ENCODE assay signal across 9 cellular contexts in the genomic region with DNA sequence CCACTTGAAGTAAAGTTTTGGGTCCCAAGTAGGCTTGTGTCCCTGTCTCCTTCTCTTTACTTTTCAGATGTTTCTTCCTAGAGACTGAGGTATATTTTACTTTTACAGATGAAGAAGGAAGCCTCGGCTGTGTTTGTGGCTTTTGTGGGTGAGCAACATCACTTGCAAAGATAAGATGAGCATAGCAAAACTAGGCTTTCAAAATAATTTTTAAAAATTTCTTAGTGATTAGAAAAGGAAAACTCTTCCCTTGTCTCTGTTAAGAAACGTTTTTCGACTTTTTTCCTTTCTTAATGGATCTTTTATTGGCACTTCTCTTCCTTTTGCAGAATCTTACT. TPM values are rescaled to one million over a fixed set of nuclear protein-coding genes. Genes with fewer than 3 reads are reported as not detected.
DNase-seq lines count a peak whose midpoint lies in the region; ATAC-seq and TF ChIP-seq lines count a peak whose summit lies in the region.
"Had no signal": no experiment of that assay in that cellular context is flagged by ENCODE, and none has a peak within 500 bp of the region (broad histone marks: within the 10 kb centered on the region; RNA-seq: fewer than 3 reads in every experiment).

No MANE protein-coding gene starts in this region.

- H3K14ac ChIP-seq in mesenchymal stem cell (ENCODE audit: low read length in 2 of 2) = no peak overlapping the region

- H3K9me3 Mint-ChIP-seq in activated CD8-positive, alpha-beta T cell treated with anti-CD3 and anti-CD28 coated beads, Interleukin-2, amount 10 ng/mL, durations not matched to agents 7 days and 5 days (ENCODE audit: insufficient read depth) = no peaks in the 10 kb centered on the region

- ATAC-seq in activated CD8-positive, alpha-beta T cell treated with anti-CD3 and anti-CD28 coated beads, Interleukin-2, amount 10 ng/mL, durations not matched to agents 7 days and 5 days = peak; percentile 27
- no peak for ATAC-seq in GM21786 (IDR thresholded peaks at IDR 0.05; ENCODE audit: unreplicated experiment)
- ATAC-seq: pancreas had no signal

- H2BK120ac ChIP-seq in mesenchymal stem cell (ENCODE audit: low read depth, low read length) = no peak overlapping the region

- H4K91ac ChIP-seq in mesenchymal stem cell (ENCODE audit: low read length) = no peak overlapping the region

- H3K9ac ChIP-seq in mesenchymal stem cell (ENCODE audit: low read length) = peak overlapping the region; percentile 15

- H3K36me3 ChIP-seq in mesenchymal stem cell (ENCODE audit: control insufficient read depth in 1 of 2, insufficient read depth in 2 of 2, low read depth in 1 of 2, low read length in 2 of 2) = peaks cover 3 to 13% of the 10 kb centered on the region in 2 experiments
- H3K36me3 ChIP-seq in HAP-1 (replicated peaks) = no peaks in the 10 kb centered on the region
- H3K36me3 ChIP-seq: pancreas had no signal

- POLR2A ChIA-PET in AG04449 (lab: Yijun Ruan, JAX) (interaction anchor here (0.6 to 0.7 kb wide), 2 partner anchors 10 to 1716 kb away, joined by 4 read pairs; no protein-coding TSS in a partner anchor), GM10248 (lab: Yijun Ruan, JAX) (no interaction called here)
- POLR2A ChIA-PET in activated CD8-positive, alpha-beta T cell treated with anti-CD3 and anti-CD28 coated beads, Interleukin-2, amount 10 ng/mL, durations not matched to agents 7 days and 5 days (lab: Charles Lee) = interaction anchor here (1.4 to 1.6 kb wide), 2 partner anchors 9 to 11 kb away, joined by 4 to 5 read pairs; no protein-coding TSS in a partner anchor

- H3K4me2 ChIP-seq in mesenchymal stem cell (ENCODE audit: low read length, poor library complexity, severe bottlenecking) = peak overlapping the region; percentile 26

- no peaks in the 10 kb centered on the region for H3K27me3 Mint-ChIP-seq in activated CD8-positive, alpha-beta T cell treated with anti-CD3 and anti-CD28 coated beads, Interleukin-2, amount 10 ng/mL, durations not matched to agents 7 days and 5 days (ENCODE audit: low read depth)

- H2BK15ac ChIP-seq in mesenchymal stem cell (ENCODE audit: low read depth, poor library complexity, severe bottlenecking) = no peak overlapping the region

- no peak overlapping the region for H2AK5ac ChIP-seq in mesenchymal stem cell (ENCODE audit: low read length, severe bottlenecking)

- H3K36me3 Mint-ChIP-seq in activated CD8-positive, alpha-beta T cell treated with anti-CD3 and anti-CD28 coated beads, Interleukin-2, amount 10 ng/mL, durations not matched to agents 7 days and 5 days (ENCODE audit: low read depth) = peaks cover 63% of the 10 kb centered on the region

- H3K27ac ChIP-seq in mesenchymal stem cell (ENCODE audit: low read length, poor library complexity, severe bottlenecking) (peak overlapping the region; percentile 82), substantia nigra (ENCODE audit: low read depth, low read length, poor library complexity, severe bottlenecking) (no peak overlapping the region)

- H2BK5ac ChIP-seq in mesenchymal stem cell (ENCODE audit: low read depth, low read length, poor library complexity, severe bottlenecking) = no peak overlapping the region

- no peaks in the 10 kb centered on the region for H3K79me1 ChIP-seq in mesenchymal stem cell (replicated peaks; ENCODE audit: low read length, poor library complexity, severe bottlenecking)

- TF ChIP-seq CTCF in AG04449 (IDR thresholded peaks at IDR 0.05; ENCODE audit: insufficient read depth, low read length, missing control alignments) (no peak), HFF-Myc (IDR thresholded peaks at IDR 0.05; ENCODE audit: low read depth, low read length, missing control alignments) (no peak), GM10248 (IDR thresholded peaks at IDR 0.05; ENCODE audit: control extremely low read depth, extremely low read depth, low read depth, missing control alignments) (no peak)

- DNase-seq in AG04449 (ENCODE audit: low read depth, low spot score) (no peak), HFF-Myc (ENCODE audit: extremely low read depth, low read depth) (no peak), mesenchymal stem cell (no peak), GM10248 (ENCODE audit: extremely low spot score) (no peak), substantia nigra (lab: John Stamatoyannopoulos, UW) (no peak), HAP-1 (ENCODE audit: low spot score in 2 of 2) (no peak)
- DNase-seq in activated CD8-positive, alpha-beta T cell treated with anti-CD3 and anti-CD28 coated beads, Interleukin-2, amount 10 ng/mL, durations not matched to agents 7 days and 5 days = peak; percentile 70
- DNase-seq: pancreas had no signal

- no peak overlapping the region for H3K23ac ChIP-seq in mesenchymal stem cell (ENCODE audit: low read length in 2 of 2)

- no peak overlapping the region for H2BK12ac ChIP-seq in mesenchymal stem cell (ENCODE audit: low read length in 2 of 2)

- CTCF ChIA-PET in AG04449 (lab: Yijun Ruan, JAX) (interaction anchor here (0.9 to 3.0 kb wide), 6 partner anchors 8 to 232 kb away, joined by 3 to 13 read pairs (median 3); no protein-coding TSS in a partner anchor), GM10248 (lab: Yijun Ruan, JAX) (interaction anchor here (0.9 to 8.3 kb wide), 4 partner anchors 8 to 61 kb away, joined by 3 to 44 read pairs (median 6); no protein-coding TSS in a partner anchor)
- CTCF ChIA-PET in activated CD8-positive, alpha-beta T cell treated with anti-CD3 and anti-CD28 coated beads, Interleukin-2, amount 10 ng/mL, durations not matched to agents 7 days and 5 days (lab: Charles Lee) = interaction anchor here (1.0 to 10.9 kb wide), 8 partner anchors 15 to 71 kb away, joined by 3 to 158 read pairs (median 5); no protein-coding TSS in a partner anchor

- H3K9me3 ChIP-seq in mesenchymal stem cell (ENCODE audit: control insufficient read depth, low read length) (no peaks in the 10 kb centered on the region), HAP-1 (no peaks in the 10 kb centered on the region)
- H3K9me3 ChIP-seq: pancreas had no signal

- H3K4me1 ChIP-seq in mesenchymal stem cell (ENCODE audit: control insufficient read depth, insufficient read depth, low read depth, low read length) = peaks cover 18% of the 10 kb centered on the region
- peaks cover 52% of the 10 kb centered on the region for H3K4me1 ChIP-seq in HAP-1

- H3K4me3 Mint-ChIP-seq in activated CD8-positive, alpha-beta T cell treated with anti-CD3 and anti-CD28 coated beads, Interleukin-2, amount 10 ng/mL, durations not matched to agents 7 days and 5 days = peak overlapping the region; percentile 75

- H3K27ac Mint-ChIP-seq in activated CD8-positive, alpha-beta T cell treated with anti-CD3 and anti-CD28 coated beads, Interleukin-2, amount 10 ng/mL, durations not matched to agents 7 days and 5 days = peak overlapping the region; percentile 90

- peaks cover 94% of the 10 kb centered on the region for H3K4me1 Mint-ChIP-seq in activated CD8-positive, alpha-beta T cell treated with anti-CD3 and anti-CD28 coated beads, Interleukin-2, amount 10 ng/mL, durations not matched to agents 7 days and 5 days (ENCODE audit: low read depth)

- H3K27me3 ChIP-seq in mesenchymal stem cell (ENCODE audit: control insufficient read depth in 1 of 2, insufficient read depth in 1 of 2, low read length in 2 of 2) = no peaks in the 10 kb centered on the region
- H3K27me3 ChIP-seq in HAP-1 (ENCODE audit: low read depth) = no peaks in the 10 kb centered on the region
- H3K27me3 ChIP-seq: pancreas had no signal

- WGBS in mesenchymal stem cell = 80% methylated on average over 2 of the region's 3 CpGs

- H3K18ac ChIP-seq in mesenchymal stem cell (ENCODE audit: low read depth in 1 of 2, low read length in 2 of 2) = no peak overlapping the region

- H2AFZ ChIP-seq in mesenchymal stem cell (ENCODE audit: low read depth, low read length) = no peak overlapping the region

- H3K4ac ChIP-seq in mesenchymal stem cell (ENCODE audit: low read depth in 1 of 2, low read length in 2 of 2) = no peak overlapping the region

- no peak overlapping the region for H4K8ac ChIP-seq in mesenchymal stem cell (ENCODE audit: low read length)

- H3K4me3 ChIP-seq in AG04449 (ENCODE audit: low read depth, low read length) (peak overlapping the region; percentile 35), HFF-Myc (replicated peaks; ENCODE audit: low read depth, low read length) (peak overlapping the region; percentile 2; the same call in 1 of the 2 replicates), mesenchymal stem cell (ENCODE audit: insufficient read depth in 1 of 2, low read depth in 1 of 2, low read length in 2 of 2) (no peak overlapping the region), HAP-1 (no peak overlapping the region)
- H3K4me3 ChIP-seq: pancreas had no signal

- in situ Hi-C loops in HAP-1 (cut with MboI; ENCODE audit: low sequenced_read_pairs) = no loop called here

RNA-seq across cellular contexts. Expression of gene PTPN1, which starts 7.6 kb away (rescaled TPM):
- total RNA-seq in activated CD8-positive, alpha-beta T cell treated with anti-CD3 and anti-CD28 coated beads, Interleukin-2, amount 10 ng/mL, durations not matched to agents 7 days and 5 days = 10 to 100 TPM; 59.7 to 62.5 TPM
- 66.8 TPM for polyA plus RNA-seq in mesenchymal stem cell (2013, experiment 1 of 2)
- polyA plus RNA-seq in mesenchymal stem cell (2013, experiment 2 of 2) = 65.2 TPM

Comparison
In these comparisons a context has a peak if more than half of its experiments do, and no peak if none do; other contexts are left out.
1. H3K4me3 ChIP-seq: peak in AG04449 (single experiment) and HFF-Myc (single experiment); none in mesenchymal stem cell (0 of 2) and HAP-1 (single experiment).